In the genomic region with DNA sequence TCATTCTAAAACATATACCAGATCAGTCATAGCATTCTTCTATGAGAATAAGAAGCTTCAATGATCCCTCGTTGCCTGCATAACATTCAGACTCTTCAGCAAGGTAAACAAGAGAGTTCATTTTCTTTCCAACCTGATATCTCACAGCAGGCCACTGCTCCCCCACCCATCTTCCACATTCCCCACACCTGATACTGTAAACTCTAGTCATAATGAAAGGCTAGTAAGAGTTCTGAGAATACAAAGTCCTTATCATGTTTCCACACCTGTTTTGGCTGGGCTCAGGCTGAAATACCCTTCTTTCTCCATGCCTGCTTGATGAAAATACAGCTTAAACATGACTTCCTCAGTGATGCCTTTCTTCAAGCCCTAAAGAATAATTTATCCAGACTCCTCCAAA, we compare ENCODE assay signal across 15 cellular contexts. TPM values are rescaled to one million over a fixed set of nuclear protein-coding genes. Genes with fewer than 3 reads are reported as not detected.
DNase-seq lines count a peak whose midpoint lies in the region; ATAC-seq, FAIRE-seq and TF ChIP-seq lines count a peak whose summit lies in the region.
"Had no signal": no experiment of that assay in that cellular context is flagged by ENCODE, and none has a peak within 500 bp of the region (broad histone marks: within the 10 kb centered on the region; RNA-seq: fewer than 3 reads in every experiment).

No MANE protein-coding gene starts in this region.

- no peak overlapping the region for H2AFZ ChIP-seq in OCI-LY1 (ENCODE audit: low read length)

- no peaks in the 10 kb centered on the region for H3K9me3 ChIP-seq in breast epithelium
- H3K9me3 ChIP-seq in OCI-LY1 (ENCODE audit: low read length): no peaks in the 10 kb centered on the region
- H3K9me3 ChIP-seq: ascending aorta, psoas muscle, uterus had no signal

- DNase-seq in MCF 10A (ENCODE audit: unreplicated experiment): no peak
- no peak for DNase-seq in breast epithelium (ENCODE audit: low spot score in 2 of 2)
- DNase-seq in effector memory CD8-positive, alpha-beta T cell: no peak
- no peak for DNase-seq in GM12891 (ENCODE audit: insufficient read length, low spot score)
- no peak for DNase-seq in GM03348 (ENCODE audit: low spot score)
- no peak for DNase-seq in stimulated activated CD4-positive, alpha-beta T cell treated with anti-CD3 and anti-CD28 coated beads, Interleukin-4, amount 100 ng/mL, for 24 hours
- DNase-seq: foreskin keratinocyte, kidney glomerular epithelial cell, NCI-H1694, psoas muscle, uterus had no signal

- TF ChIP-seq POLR2A in breast epithelium (IDR thresholded peaks at IDR 0.05): no peak
- TF ChIP-seq POLR2A in GM12891 (IDR thresholded peaks at IDR 0.05; ENCODE audit: low read depth, low read length): no peak

- no peaks in the 10 kb centered on the region for H3K9me3 Mint-ChIP-seq in MCF 10A (ENCODE audit: unreplicated experiment)
- no peaks in the 10 kb centered on the region for H3K9me3 Mint-ChIP-seq in effector memory CD8-positive, alpha-beta T cell

- H3K4me1 ChIP-seq in breast epithelium (peaks cover 0 to 3% of the 10 kb centered on the region in 2 donors), OCI-LY1 (ENCODE audit: insufficient read depth, low read length, severe bottlenecking) (peaks cover 27% of the 10 kb centered on the region)

- no peaks in the 10 kb centered on the region for H4K20me1 ChIP-seq in OCI-LY1 (ENCODE audit: insufficient read depth, low read length)

- H3K36me3 ChIP-seq in breast epithelium (no peaks in the 10 kb centered on the region), OCI-LY1 (ENCODE audit: insufficient read depth, low read length) (no peaks in the 10 kb centered on the region)
- H3K36me3 ChIP-seq: ascending aorta, uterus had no signal

- H3K79me2 ChIP-seq in OCI-LY1 (ENCODE audit: insufficient read depth, low read length): peaks cover 13% of the 10 kb centered on the region; the same call in 1 of the 2 replicates

- BruUV-seq in MCF 10A (replicated peaks; lab: Mats Ljungman, UMichigan): no TSS peak

- H3K27me3 Mint-ChIP-seq in MCF 10A (ENCODE audit: insufficient read depth, unreplicated experiment): no peaks in the 10 kb centered on the region
- H3K27me3 Mint-ChIP-seq in effector memory CD8-positive, alpha-beta T cell: no peaks in the 10 kb centered on the region

- ATAC-seq in effector memory CD8-positive, alpha-beta T cell (replicated peaks): no peak
- ATAC-seq in HG03039 (IDR thresholded peaks at IDR 0.05; ENCODE audit: unreplicated experiment): no peak
- ATAC-seq: foreskin keratinocyte, psoas muscle had no signal

- peak overlapping the region; percentile 99 for H3K27ac Mint-ChIP-seq in MCF 10A (ENCODE audit: low read depth, unreplicated experiment)
- peak overlapping the region; percentile 97 to 100 for H3K27ac Mint-ChIP-seq in effector memory CD8-positive, alpha-beta T cell

- FAIRE-seq in GM12891 (lab: Jason Lieb, UNC): no peak
- FAIRE-seq: GM19239 had no signal

- H3K4me3 ChIP-seq in breast epithelium (no peak overlapping the region), OCI-LY1 (ENCODE audit: low read depth, low read length, poor library complexity, severe bottlenecking) (no peak overlapping the region)
- H3K4me3 ChIP-seq: ascending aorta, uterus had no signal

- peaks cover 3% of the 10 kb centered on the region; the same call in 1 of the 2 replicates for H3F3A ChIP-seq in OCI-LY1 (ENCODE audit: insufficient read depth, low read length)

- H3K9me2 ChIP-seq in OCI-LY1 (ENCODE audit: low read depth, low read length): no peaks in the 10 kb centered on the region

- TF ChIP-seq CTCF in MCF 10A (IDR thresholded peaks at IDR 0.05; ENCODE audit: unreplicated experiment) (no peak), breast epithelium (IDR thresholded peaks at IDR 0.05) (no peak), OCI-LY1 (IDR thresholded peaks at IDR 0.05; ENCODE audit: low read length) (no peak)

- peaks cover 34% of the 10 kb centered on the region for H3K36me3 Mint-ChIP-seq in MCF 10A (ENCODE audit: insufficient read depth, unreplicated experiment)
- peaks cover 23% of the 10 kb centered on the region for H3K36me3 Mint-ChIP-seq in effector memory CD8-positive, alpha-beta T cell (ENCODE audit: insufficient read depth)

- peak overlapping the region; percentile 96 for H3K4me3 Mint-ChIP-seq in MCF 10A (ENCODE audit: unreplicated experiment)
- no peak overlapping the region for H3K4me3 Mint-ChIP-seq in effector memory CD8-positive, alpha-beta T cell

- peaks cover 23% of the 10 kb centered on the region for H3K4me1 Mint-ChIP-seq in MCF 10A (ENCODE audit: insufficient read depth, unreplicated experiment)
- peaks cover 17 to 20% of the 10 kb centered on the region in 2 donors for H3K4me1 Mint-ChIP-seq in effector memory CD8-positive, alpha-beta T cell (ENCODE audit: low read depth in 2 of 2)

- peak overlapping the region; percentile 91; the same call in 1 of the 2 replicates for H3K4me2 ChIP-seq in OCI-LY1 (ENCODE audit: low read length)

- CTCF ChIA-PET in MCF 10A (lab: Yijun Ruan, JAX): interaction anchor here (0.6 kb wide), 1 partner anchor 652 kb away, joined by 8 read pairs; no protein-coding TSS in a partner anchor

- intact Hi-C loops in MCF 10A (cut with micrococcal nuclease): no loop called here
- intact Hi-C loops in breast epithelium (cut with DNase I; ENCODE audit: low total_unique reads): no loop called here

- H3K27ac ChIP-seq in breast epithelium (no peak overlapping the region), OCI-LY1 (ENCODE audit: low read depth, low read length, poor library complexity, severe bottlenecking) (peak overlapping the region; percentile 2)
- H3K27ac ChIP-seq: ascending aorta, foreskin keratinocyte, psoas muscle, uterus had no signal

- POLR2A ChIA-PET in MCF 10A (lab: Yijun Ruan, JAX): interaction anchor here (2.0 to 5.2 kb wide), 4 partner anchors 14 to 441 kb away, joined by 5 to 125 read pairs (median 28); partner anchors contain the start of genes CEP135, PAICS, PPAT and SRP72

- no peak overlapping the region for H3K9ac ChIP-seq in OCI-LY1 (ENCODE audit: low read length)

- H3K27me3 ChIP-seq in breast epithelium: no peaks in the 10 kb centered on the region
- no peaks in the 10 kb centered on the region for H3K27me3 ChIP-seq in OCI-LY1 (ENCODE audit: insufficient read depth, low read length)
- H3K27me3 ChIP-seq: ascending aorta, foreskin keratinocyte, uterus had no signal

TF ChIP-seq in GM12891, 5 proteins besides CTCF, POLR2A, EP300 and RAD21:
- TF ChIP-seq TAF1 (IDR thresholded peaks at IDR 0.05; ENCODE audit: low read depth, low read length): no peak
- TF ChIP-seq SPI1 (IDR thresholded peaks at IDR 0.05; ENCODE audit: low read depth, low read length): no peak

RNA-seq across cellular contexts. Expression of gene AASDH, which starts 2.3 kb away (rescaled TPM):
- 10.8 and 12.9 TPM in 2 replicates for total RNA-seq in MCF 10A (2022)
- 10 to 100 TPM; 10.4 to 18.3 (median 13.1) TPM for total RNA-seq in breast epithelium
- 4.9 TPM for polyA plus RNA-seq in GM12891 (2012; ENCODE audit: low read depth, missing spikeins)

RNA-seq across cellular contexts. Expression of gene PPAT, which starts 45.9 kb away (rescaled TPM):
- total RNA-seq in MCF 10A (2022): 35.0 and 47.0 TPM in 2 replicates
- 1 to 10 TPM; 5.6 to 8.9 (median 6.6) TPM for total RNA-seq in breast epithelium
- 16.6 TPM for polyA plus RNA-seq in GM12891 (2012; ENCODE audit: low read depth, missing spikeins)

RNA-seq across cellular contexts. Expression of gene PAICS, which starts 46.5 kb away (rescaled TPM):
- 160 and 189 TPM in 2 replicates for total RNA-seq in MCF 10A (2022)
- total RNA-seq in breast epithelium: 10 to 100 TPM; 31.8 to 37.2 (median 35.1) TPM
- polyA plus RNA-seq in GM12891 (2012; ENCODE audit: low read depth, missing spikeins): 151 TPM
